ENCODE assay signal across 8 cellular contexts in the genomic region with DNA sequence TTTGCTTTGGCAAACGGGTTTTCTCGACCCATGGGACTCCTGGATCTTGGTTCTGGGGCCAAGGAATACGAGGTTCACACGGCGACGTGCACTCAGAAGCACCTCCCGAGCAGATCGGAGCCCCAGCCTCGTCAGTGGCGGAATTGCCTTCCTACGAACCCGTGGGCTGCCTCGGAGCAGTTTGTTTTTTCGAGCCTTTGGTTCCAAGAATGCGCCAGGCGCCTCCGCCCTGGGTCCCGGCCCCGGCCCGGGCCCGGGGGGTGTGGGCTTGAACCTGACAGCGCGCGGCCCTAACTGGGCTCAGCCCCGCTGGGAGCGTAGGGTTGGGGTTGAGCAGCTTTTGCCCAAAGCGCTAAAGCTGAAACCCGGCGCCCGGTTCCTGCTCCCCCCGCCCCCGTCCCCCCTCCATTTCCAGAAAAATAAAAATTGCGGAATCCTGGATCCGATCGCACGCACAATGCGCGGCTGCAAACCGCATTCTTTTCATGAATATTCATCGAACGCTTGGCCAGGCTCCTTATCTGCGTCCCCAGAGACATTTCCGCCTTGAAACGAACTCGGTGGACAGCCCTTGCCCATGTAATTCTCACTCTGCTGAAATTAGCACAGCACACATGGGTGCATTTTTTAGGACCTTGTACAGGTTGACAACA. TPM values are rescaled to one million over a fixed set of nuclear protein-coding genes. Genes with fewer than 3 reads are reported as not detected.
DNase-seq lines count a peak whose midpoint lies in the region; ATAC-seq, FAIRE-seq and TF ChIP-seq lines count a peak whose summit lies in the region.

No MANE protein-coding gene starts in this region.

- peaks cover 18% of the 10 kb centered on the region for H3K4me1 Mint-ChIP-seq in stimulated activated naive CD8-positive, alpha-beta T cell treated with anti-CD3 and anti-CD28 coated beads, Interleukin-15, amount 100 ng/mL, for 72 hours

- H3K4me3 Mint-ChIP-seq in stimulated activated naive CD8-positive, alpha-beta T cell treated with anti-CD3 and anti-CD28 coated beads, Interleukin-15, amount 100 ng/mL, for 72 hours = peak overlapping the region; percentile 37 to 44

- POLR2A ChIA-PET in GM10248 (lab: Yijun Ruan, JAX) = no interaction called here

- FAIRE-seq in bronchial epithelial cell (lab: Jason Lieb, UNC) (no peak), urothelium cell line (lab: Jason Lieb, UNC) (no peak)

- peaks cover 57% of the 10 kb centered on the region for H3K27me3 Mint-ChIP-seq in stimulated activated naive CD8-positive, alpha-beta T cell treated with anti-CD3 and anti-CD28 coated beads, Interleukin-15, amount 100 ng/mL, for 72 hours

- H3K4me3 ChIP-seq in bronchial epithelial cell (ENCODE audit: low read depth, low read length) = peak overlapping the region; percentile 88

- no peak for TF ChIP-seq CTCF in GM10248 (IDR thresholded peaks at IDR 0.05; ENCODE audit: control extremely low read depth, extremely low read depth, low read depth, missing control alignments)
- TF ChIP-seq CTCF in bronchial epithelial cell (IDR thresholded peaks at IDR 0.05; ENCODE audit: insufficient read depth, low read length, severe bottlenecking) = no peak

- no peaks in the 10 kb centered on the region for H3K36me3 ChIP-seq in bronchial epithelial cell (ENCODE audit: control insufficient read depth, insufficient read depth, low read length)

- H3K27me3 ChIP-seq in bronchial epithelial cell (ENCODE audit: control insufficient read depth, insufficient read depth, low read length) = no peaks in the 10 kb centered on the region

- peak; percentile 29 for ATAC-seq in GM21619 (IDR thresholded peaks at IDR 0.05; ENCODE audit: unreplicated experiment)
- ATAC-seq in stimulated activated naive CD8-positive, alpha-beta T cell treated with anti-CD3 and anti-CD28 coated beads, Interleukin-15, amount 100 ng/mL, for 72 hours = no peak
- no peak for ATAC-seq in HG03520 (IDR thresholded peaks at IDR 0.05; ENCODE audit: unreplicated experiment)

- DNase-seq in GM10248 (ENCODE audit: extremely low spot score) (peak; percentile 36), NCI-H146 (lab: John Stamatoyannopoulos, UW) (peak; percentile 62), bronchial epithelial cell (ENCODE audit: low read depth) (no peak), kidney tubule cell (ENCODE audit: low spot score) (peak; percentile 58), urothelium cell line (ENCODE audit: low spot score) (no peak)
- no peak for DNase-seq in stimulated activated naive CD8-positive, alpha-beta T cell treated with anti-CD3 and anti-CD28 coated beads, Interleukin-15, amount 100 ng/mL, for 72 hours

- peak overlapping the region in 1 of 2 donors; percentile 82 for H3K27ac Mint-ChIP-seq in stimulated activated naive CD8-positive, alpha-beta T cell treated with anti-CD3 and anti-CD28 coated beads, Interleukin-15, amount 100 ng/mL, for 72 hours

- no peaks in the 10 kb centered on the region for H3K9me3 Mint-ChIP-seq in stimulated activated naive CD8-positive, alpha-beta T cell treated with anti-CD3 and anti-CD28 coated beads, Interleukin-15, amount 100 ng/mL, for 72 hours

- CTCF ChIA-PET in GM10248 (lab: Yijun Ruan, JAX) = no interaction called here

RNA-seq across cellular contexts. Expression of a gene that starts 1.0 kb away (rescaled TPM):
- total RNA-seq in bronchial epithelial cell = 78.7 and 80.4 TPM in 2 replicates

Comparison
In these comparisons a context has a peak if more than half of its experiments do, and no peak if none do; other contexts are left out.
1. DNase-seq: peak in GM10248 (single experiment), NCI-H146 (single experiment) and kidney tubule cell (single experiment); none in bronchial epithelial cell (single experiment), stimulated activated naive CD8-positive, alpha-beta T cell treated with anti-CD3 and anti-CD28 coated beads, Interleukin-15, amount 100 ng/mL, for 72 hours (0 of 2) and urothelium cell line (single experiment).